Comparison of ENCODE assay signal across 1 cellular context in the genomic region with DNA sequence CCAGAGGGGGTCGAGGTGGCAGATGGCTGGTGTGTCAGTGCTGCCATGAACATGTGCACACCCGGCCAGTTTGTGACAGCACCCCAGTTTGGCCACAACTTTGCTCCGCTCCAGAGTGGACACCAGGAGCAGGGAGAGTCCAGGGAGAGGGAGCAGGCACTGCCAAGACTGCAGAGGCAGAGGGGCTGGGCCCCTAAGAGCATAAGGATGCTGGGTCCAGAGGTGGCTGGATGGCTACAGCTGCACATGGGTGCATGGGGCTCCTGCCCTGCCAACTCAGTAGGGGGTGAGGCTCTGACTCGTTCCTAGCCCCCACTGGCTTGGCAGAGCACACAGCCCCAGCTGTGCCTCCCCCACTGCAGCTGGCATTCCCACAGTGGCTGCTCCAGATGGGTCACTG.
TF ChIP-seq lines count a peak whose summit lies in the region.

No MANE protein-coding gene starts in this region.

TF ChIP-seq in H1, 55 proteins besides CTCF, POLR2A, EP300 and RAD21:
- TF ChIP-seq BRCA1 (IDR thresholded peaks at IDR 0.05; ENCODE audit: low read depth, low read length) = no peak
TF ChIP-seq in H1: peak in this region for 0.
